1 cellular context compared by ENCODE assay signal in genomic region chr2:37676274-37676673, GRCh38.
A peak's percentile ranks its signal among the peaks of the same experiment; 100 is the strongest.
TF ChIP-seq lines count a peak whose summit lies in the region.

No MANE protein-coding gene starts in this region.

TF ChIP-seq in IMR-90, 13 proteins besides CTCF, POLR2A, EP300 and RAD21:
- TF ChIP-seq MAFK (IDR thresholded peaks at IDR 0.05; ENCODE audit: low read depth, low read length) (no peak), FOS (IDR thresholded peaks at IDR 0.05; ENCODE audit: low read depth, low read length) (peak; percentile 62), CEBPB (IDR thresholded peaks at IDR 0.05; ENCODE audit: low read depth, low read length) (0 out of 2 replicates have a peak, but pooled peaks have one; percentile 2), ELK1 (IDR thresholded peaks at IDR 0.05; ENCODE audit: borderline replicate concordance, low read depth, low read length) (no peak)
